ENCODE assay signal across 8 cellular contexts in the genomic region with DNA sequence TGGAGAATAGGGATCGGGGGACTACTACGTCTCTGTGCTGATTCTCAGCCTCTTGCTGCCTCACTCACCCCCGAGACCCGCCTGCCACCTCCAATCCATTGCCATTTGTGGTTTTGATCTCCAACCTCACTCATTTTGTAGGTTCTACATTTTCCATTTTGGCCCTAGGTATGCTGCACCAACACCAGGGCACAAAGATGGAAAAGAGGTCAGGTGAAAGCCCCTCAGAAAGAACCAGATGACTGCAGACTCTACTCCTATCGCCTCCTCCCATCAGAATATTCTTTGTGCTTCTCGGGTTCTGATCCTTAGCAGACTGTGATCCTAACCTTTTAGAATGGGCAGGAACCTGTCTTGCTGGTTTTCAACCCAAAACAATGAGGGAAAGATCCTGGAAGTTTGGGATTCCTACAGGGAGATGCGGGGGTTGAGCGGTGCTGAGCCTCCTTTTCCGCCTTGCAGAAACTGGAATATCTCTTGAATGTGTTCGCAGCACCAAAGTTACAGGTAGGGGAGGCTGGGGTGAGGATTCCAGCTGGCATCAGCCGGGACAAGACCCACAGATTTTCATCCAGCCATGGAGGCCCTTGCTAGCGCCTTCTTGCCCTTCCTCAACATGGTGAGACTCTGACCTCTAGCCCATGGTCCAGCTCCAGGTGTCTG. TPM values are rescaled to one million over a fixed set of nuclear protein-coding genes. Genes with fewer than 3 reads are reported as not detected.
DNase-seq lines count a peak whose midpoint lies in the region; ATAC-seq and TF ChIP-seq lines count a peak whose summit lies in the region.

No MANE protein-coding gene starts in this region.

- H3K27me3 Mint-ChIP-seq in CD4-positive, alpha-beta T cell, result peaks cover 95% of the 10 kb centered on the region
- H3K27me3 Mint-ChIP-seq in IgD-negative memory B cell, result peaks cover 58% of the 10 kb centered on the region

- no peak overlapping the region for H4K8ac ChIP-seq in neuronal stem cell (ENCODE audit: low read depth, low read length)

- no peak for TF ChIP-seq CTCF in CD4-positive, alpha-beta T cell (IDR thresholded peaks at IDR 0.05)

- H3K4me1 Mint-ChIP-seq in CD4-positive, alpha-beta T cell (ENCODE audit: low read depth), result peaks cover 26% of the 10 kb centered on the region
- peaks cover 5 to 13% (median 7%) of the 10 kb centered on the region in 3 donors for H3K4me1 Mint-ChIP-seq in IgD-negative memory B cell

- H2AFZ ChIP-seq in neuronal stem cell (ENCODE audit: low read length), result no peak overlapping the region

- H3K36me3 ChIP-seq in neuronal stem cell (replicated peaks in 1 of 2; ENCODE audit: control insufficient read depth in 2 of 2, insufficient read depth in 2 of 2, low read length in 2 of 2), result no peaks in the 10 kb centered on the region

- H3K79me1 ChIP-seq in neuronal stem cell (ENCODE audit: low read depth, low read length), result no peaks in the 10 kb centered on the region

- no peak overlapping the region for H3K14ac ChIP-seq in neuronal stem cell (ENCODE audit: low read length)

- no peak for DNase-seq in CD4-positive, alpha-beta T cell
- no peak for DNase-seq in neuronal stem cell (ENCODE audit: low spot score)
- no peak for DNase-seq in NCI-H82 treated with DMSO at 0.1 percent for 48 hours (lab: John Stamatoyannopoulos, UW; ENCODE audit: unreplicated experiment)
- no peak for DNase-seq in SK-N-DZ (ENCODE audit: low spot score)
- no peak for DNase-seq in T-helper 9 cell
- no peak for DNase-seq in MV-4-11 (lab: John Stamatoyannopoulos, UW)

- H3K4me3 ChIP-seq in neuronal stem cell (ENCODE audit: low read length in 2 of 2), result peak overlapping the region in 1 of 2 donors; percentile 42

- no peak for ATAC-seq in CD4-positive, alpha-beta T cell (ENCODE audit: poor library complexity)

- H4K91ac ChIP-seq in neuronal stem cell (ENCODE audit: low read depth, low read length, poor library complexity), result no peak overlapping the region

- peak overlapping the region; percentile 78 for H3K4me3 Mint-ChIP-seq in CD4-positive, alpha-beta T cell
- H3K4me3 Mint-ChIP-seq in IgD-negative memory B cell, result peak overlapping the region; percentile 67 to 90 (median 88)

- no peak overlapping the region for H2BK12ac ChIP-seq in neuronal stem cell (ENCODE audit: low read length)

- peak overlapping the region; percentile 31 for H3K23ac ChIP-seq in neuronal stem cell (ENCODE audit: low read depth, low read length, poor library complexity)

- WGBS in neuronal stem cell (ENCODE audit: extremely low coverage in 2 of 2, insufficient read length in 2 of 2, insufficient replicate concordance in 1 of 2), 2 donors, result no CpG with 5 or more reads among the region's 12 CpGs

- no peaks in the 10 kb centered on the region for H3K36me3 Mint-ChIP-seq in CD4-positive, alpha-beta T cell (ENCODE audit: low read depth)
- H3K36me3 Mint-ChIP-seq in IgD-negative memory B cell, result no peaks in the 10 kb centered on the region

- no peaks in the 10 kb centered on the region for H3K9me3 ChIP-seq in CD4-positive, alpha-beta T cell (ENCODE audit: control insufficient read depth, low read length)
- peaks cover 0 to 2% of the 10 kb centered on the region in 2 donors for H3K9me3 ChIP-seq in neuronal stem cell (replicated peaks in 1 of 2; ENCODE audit: control insufficient read depth in 2 of 2, insufficient read depth in 1 of 2, low read depth in 1 of 2, low read length in 2 of 2)

- H2BK5ac ChIP-seq in neuronal stem cell (ENCODE audit: low read length), result no peak overlapping the region

- POLR2A ChIA-PET in CD4-positive, alpha-beta T cell (lab: Charles Lee), result interaction anchor here (1.1 to 1.2 kb wide), 2 partner anchors 35 to 37 kb away, joined by 3 to 4 read pairs; no protein-coding TSS in a partner anchor

- H2BK120ac ChIP-seq in neuronal stem cell (ENCODE audit: low read depth, low read length), result no peak overlapping the region

- peak overlapping the region; percentile 21 for H3K18ac ChIP-seq in neuronal stem cell (ENCODE audit: low read length)

- intact Hi-C loops in CD4-positive, alpha-beta T cell (cut with DNase I, micrococcal nuclease), result loop anchor here in 1 of 2 experiments (2.0 kb wide), 1 partner anchor 13 kb away; no protein-coding TSS in a partner anchor

- H3K4me1 ChIP-seq in neuronal stem cell (ENCODE audit: control insufficient read depth in 2 of 2, insufficient read depth in 1 of 2, low read depth in 1 of 2, low read length in 2 of 2), result peaks cover 0 to 6% of the 10 kb centered on the region in 2 donors

- H3K4ac ChIP-seq in neuronal stem cell (ENCODE audit: low read length), result no peak overlapping the region

- H3K27me3 ChIP-seq in CD4-positive, alpha-beta T cell (ENCODE audit: control insufficient read depth, insufficient read depth, low read length), result peaks cover 82% of the 10 kb centered on the region
- H3K27me3 ChIP-seq in neuronal stem cell (ENCODE audit: control insufficient read depth in 3 of 3, insufficient read depth in 3 of 3, low read depth in 1 of 3, low read length in 3 of 3), result peaks cover 41 to 100% (median 95%) of the 10 kb centered on the region in 3 experiments

- no peak overlapping the region for H2BK15ac ChIP-seq in neuronal stem cell (ENCODE audit: low read length)

- CTCF ChIA-PET in CD4-positive, alpha-beta T cell (lab: Charles Lee), result interaction anchor here (1.4 to 3.3 kb wide), 2 partner anchors 23 to 36 kb away, joined by 5 to 15 read pairs; no protein-coding TSS in a partner anchor

- peak overlapping the region; percentile 45 for H3K4me2 ChIP-seq in neuronal stem cell (ENCODE audit: insufficient read depth, low read length, poor library complexity, severe bottlenecking)

- no peak overlapping the region for H2AK5ac ChIP-seq in neuronal stem cell (ENCODE audit: low read depth, low read length)

- no peak overlapping the region for H3K27ac Mint-ChIP-seq in CD4-positive, alpha-beta T cell
- H3K27ac Mint-ChIP-seq in IgD-negative memory B cell, result no peak overlapping the region

- no peaks in the 10 kb centered on the region for H3K9me3 Mint-ChIP-seq in CD4-positive, alpha-beta T cell
- no peaks in the 10 kb centered on the region for H3K9me3 Mint-ChIP-seq in IgD-negative memory B cell

- no peak overlapping the region for H3K27ac ChIP-seq in CD4-positive, alpha-beta T cell (ENCODE audit: low read depth, low read length)
- H3K27ac ChIP-seq in cingulate gyrus (ENCODE audit: low read depth, low read length), result peak overlapping the region; percentile 67
- no peak overlapping the region for H3K27ac ChIP-seq in neuronal stem cell (replicated peaks; ENCODE audit: low read length)

- H3K9ac ChIP-seq in neuronal stem cell (ENCODE audit: low read depth, low read length, poor library complexity), result no peak overlapping the region

RNA-seq across cellular contexts. Expression of gene RHBG, which starts 53.1 kb away (rescaled TPM):
- not detected for total RNA-seq in CD4-positive, alpha-beta T cell
- polyA plus RNA-seq in IgD-negative memory B cell, result not detected
- polyA plus RNA-seq in neuronal stem cell (2013, experiment 1 of 2), result 0.03 TPM
- 0.03 TPM for polyA plus RNA-seq in neuronal stem cell (2013, experiment 2 of 2)
- polyA plus RNA-seq in SK-N-DZ (2014; cell fraction: cytosol; rRNA removed), result 5.4 and 8.6 TPM in 2 replicates
- 22.8 and 30.3 TPM in 2 replicates for polyA plus RNA-seq in SK-N-DZ (2014; cell fraction: nucleus; rRNA removed)
